In genomic region chr4:31949045-31949444, GRCh38 we compare ENCODE assay signal across 32 cellular contexts.
"Had no signal": no experiment of that assay in that cellular context is flagged by ENCODE, and none has a peak within 500 bp of the region (broad histone marks: within the 10 kb centered on the region; RNA-seq: fewer than 3 reads in every experiment).

No MANE protein-coding gene starts in this region.

- ATAC-seq: activated CD4-positive, alpha-beta T cell treated with anti-CD3 and anti-CD28 coated beads for 36 hours; activated CD4-positive, CD25-positive, alpha-beta regulatory T cell treated with anti-CD3 and anti-CD28 coated beads, Interleukin-2, amount 50 U/mL, for 24 hours; activated CD8-positive, alpha-beta memory T cell treated with anti-CD3 and anti-CD28 coated beads, Interleukin-2, amount 10 ng/mL, durations not matched to agents 7 days and 5 days; activated CD8-positive, alpha-beta T cell treated with anti-CD3 and anti-CD28 coated beads, Interleukin-2, amount 10 ng/mL, durations not matched to agents 7 days and 5 days; activated naive CD8-positive, alpha-beta T cell treated with anti-CD3 and anti-CD28 coated beads, Interleukin-2, amount 50 U/mL, for 24 hours; body of pancreas; WTC11 had no signal

- H3K27me3 ChIP-seq: ascending aorta, body of pancreas, cardiac muscle cell had no signal

- H3K27ac ChIP-seq: ascending aorta, body of pancreas, cardiac muscle cell, WERI-Rb-1 had no signal

- H3K36me3 ChIP-seq: ascending aorta, cardiac muscle cell, WERI-Rb-1 had no signal

- DNase-seq: activated CD4-positive, alpha-beta memory T cell treated with anti-CD3 and anti-CD28 coated beads, Interleukin-2, amount 10 ng/mL, durations not matched to agents 7 days and 5 days; activated CD4-positive, alpha-beta T cell treated with anti-CD3 and anti-CD28 coated beads for 1 hour; activated CD4-positive, alpha-beta T cell treated with anti-CD3 and anti-CD28 coated beads for 36 hours; activated CD4-positive, alpha-beta T cell treated with anti-CD3 and anti-CD28 coated beads for 48 hours; activated CD4-positive, alpha-beta T cell treated with anti-CD3 and anti-CD28 coated beads, Interleukin-2, amount 10 ng/mL, durations not matched to agents 7 days and 5 days; activated CD4-positive, alpha-beta T cell treated with anti-CD3 and anti-CD28 coated beads, Interleukin-2, amount 50 U/mL, for 48 hours; activated CD4-positive, CD25-positive, alpha-beta regulatory T cell; activated CD8-positive, alpha-beta memory T cell treated with anti-CD3 and anti-CD28 coated beads for 24 hours; activated CD8-positive, alpha-beta memory T cell treated with anti-CD3 and anti-CD28 coated beads, Interleukin-2, amount 10 ng/mL, durations not matched to agents 7 days and 5 days; activated CD8-positive, alpha-beta memory T cell treated with anti-CD3 and anti-CD28 coated beads, Interleukin-2, amount 50 U/mL, for 48 hours; activated CD8-positive, alpha-beta T cell treated with anti-CD3 and anti-CD28 coated beads, Interleukin-2, amount 10 ng/mL, durations not matched to agents 7 days and 5 days; activated effector memory CD4-positive, alpha-beta T cell treated with Interleukin-2 at 50 U/mL for 16 hours; activated gamma-delta T cell; activated naive CD4-positive, alpha-beta T cell treated with anti-CD3 and anti-CD28 coated beads, Interleukin-2, amount 10 ng/mL, durations not matched to agents 7 days and 5 days; activated naive CD4-positive, alpha-beta T cell treated with Interleukin-2 at 50 U/mL for 16 hours; activated naive CD8-positive, alpha-beta T cell treated with anti-CD3 and anti-CD28 coated beads, Interleukin-2, amount 10 ng/mL, durations not matched to agents 7 days and 5 days; activated naive CD8-positive, alpha-beta T cell treated with anti-CD3 and anti-CD28 coated beads, Interleukin-2, amount 50 U/mL, for 24 hours; activated T-cell treated with anti-CD3 and anti-CD28 coated beads, Interleukin-2, amount 50 U/mL, for 24 hours; activated T-cell treated with anti-CD3 and anti-CD28 coated beads, Interleukin-2, amount 50 U/mL, for 48 hours; amygdala; anterior cingulate cortex; body of pancreas; caudate nucleus; cerebellar nuclear complex; T-helper 1 cell; T-helper 2 cell; T-helper 9 cell; WERI-Rb-1 had no signal

- H3K4me3 ChIP-seq: ascending aorta, body of pancreas, cardiac muscle cell had no signal
